ENCODE assay signal across 12 cellular contexts in the genomic region with DNA sequence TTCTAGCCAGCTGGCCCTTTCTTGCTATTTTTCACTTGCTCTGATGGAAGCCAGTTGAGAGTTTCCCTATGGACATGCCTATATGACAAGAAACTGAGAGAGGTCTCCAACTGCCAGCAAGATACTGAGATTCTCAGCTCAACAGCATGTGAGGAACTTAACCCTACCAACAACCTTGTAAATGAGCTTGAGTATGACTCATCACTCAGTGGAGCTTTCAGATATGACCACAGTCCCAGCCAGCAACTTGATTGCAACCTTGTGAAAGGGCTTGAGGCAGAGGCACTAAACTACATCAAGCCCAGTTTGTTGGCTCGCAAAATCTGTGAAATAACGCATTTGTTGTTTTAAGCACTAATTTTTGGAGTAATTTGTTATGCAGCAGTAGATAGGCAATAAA.
A peak's percentile ranks its signal among the peaks of the same experiment; 100 is the strongest.
DNase-seq lines count a peak whose midpoint lies in the region; ATAC-seq and TF ChIP-seq lines count a peak whose summit lies in the region.
"Had no signal": no experiment of that assay in that cellular context is flagged by ENCODE, and none has a peak within 500 bp of the region (broad histone marks: within the 10 kb centered on the region; RNA-seq: fewer than 3 reads in every experiment).

No MANE protein-coding gene starts in this region.

- H3K9me3 Mint-ChIP-seq in activated naive CD4-positive, alpha-beta T cell treated with anti-CD3 and anti-CD28 coated beads, Interleukin-2, amount 10 ng/mL, durations not matched to agents 7 days and 5 days: no peaks in the 10 kb centered on the region

- DNase-seq in AG09309 (ENCODE audit: low read depth) (peak; percentile 42), choroid plexus epithelial cell (ENCODE audit: low read depth) (peak; percentile 93), substantia nigra (lab: John Stamatoyannopoulos, UW) (no peak), SHP77 treated with DMSO at 0.1 percent for 48 hours (lab: John Stamatoyannopoulos, UW) (no peak)
- no peak for DNase-seq in activated CD4-positive, alpha-beta T cell treated with anti-CD3 and anti-CD28 coated beads for 4 hours
- DNase-seq in activated naive CD4-positive, alpha-beta T cell treated with anti-CD3 and anti-CD28 coated beads, Interleukin-2, amount 10 ng/mL, durations not matched to agents 7 days and 5 days: no peak
- DNase-seq: CD4-positive, CD25-positive, alpha-beta regulatory T cell; effector memory CD8-positive, alpha-beta T cell; uterus had no signal

- H3K4me3 ChIP-seq in AG09309 (ENCODE audit: control insufficient read depth, low read depth, low read length) (no peak overlapping the region), choroid plexus epithelial cell (ENCODE audit: low read depth, low read length) (no peak overlapping the region)
- H3K4me3 ChIP-seq: uterus had no signal

- no peak overlapping the region for H3K27ac Mint-ChIP-seq in activated naive CD4-positive, alpha-beta T cell treated with anti-CD3 and anti-CD28 coated beads, Interleukin-2, amount 10 ng/mL, durations not matched to agents 7 days and 5 days
- H3K27ac Mint-ChIP-seq: CD4-positive, CD25-positive, alpha-beta regulatory T cell; effector memory CD8-positive, alpha-beta T cell had no signal

- H3K36me3 Mint-ChIP-seq in activated naive CD4-positive, alpha-beta T cell treated with anti-CD3 and anti-CD28 coated beads, Interleukin-2, amount 10 ng/mL, durations not matched to agents 7 days and 5 days: no peaks in the 10 kb centered on the region
- H3K36me3 Mint-ChIP-seq: CD4-positive, CD25-positive, alpha-beta regulatory T cell had no signal

- H3K4me1 Mint-ChIP-seq in activated naive CD4-positive, alpha-beta T cell treated with anti-CD3 and anti-CD28 coated beads, Interleukin-2, amount 10 ng/mL, durations not matched to agents 7 days and 5 days: no peaks in the 10 kb centered on the region
- H3K4me1 Mint-ChIP-seq: CD4-positive, CD25-positive, alpha-beta regulatory T cell had no signal

- no peaks in the 10 kb centered on the region for H3K27me3 Mint-ChIP-seq in activated naive CD4-positive, alpha-beta T cell treated with anti-CD3 and anti-CD28 coated beads, Interleukin-2, amount 10 ng/mL, durations not matched to agents 7 days and 5 days
- H3K27me3 Mint-ChIP-seq: CD4-positive, CD25-positive, alpha-beta regulatory T cell had no signal

- CTCF ChIA-PET in activated naive CD4-positive, alpha-beta T cell treated with anti-CD3 and anti-CD28 coated beads, Interleukin-2, amount 10 ng/mL, durations not matched to agents 7 days and 5 days (lab: Charles Lee): no interaction called here

- H3K27ac ChIP-seq in substantia nigra (ENCODE audit: low read depth, low read length, poor library complexity, severe bottlenecking): no peak overlapping the region
- H3K27ac ChIP-seq: parathyroid adenoma, uterus had no signal

- no peak overlapping the region for H3K4me3 Mint-ChIP-seq in activated naive CD4-positive, alpha-beta T cell treated with anti-CD3 and anti-CD28 coated beads, Interleukin-2, amount 10 ng/mL, durations not matched to agents 7 days and 5 days
- H3K4me3 Mint-ChIP-seq: CD4-positive, CD25-positive, alpha-beta regulatory T cell; effector memory CD8-positive, alpha-beta T cell had no signal

- ATAC-seq in GM21390 (IDR thresholded peaks at IDR 0.05; ENCODE audit: unreplicated experiment) (peak; percentile 98), HG03521 (IDR thresholded peaks at IDR 0.05; ENCODE audit: unreplicated experiment) (peak; percentile 86)
- ATAC-seq: effector memory CD8-positive, alpha-beta T cell had no signal

- TF ChIP-seq CTCF in AG09309 (IDR thresholded peaks at IDR 0.05; ENCODE audit: control insufficient read depth, insufficient read depth, low read depth, low read length, missing control alignments) (no peak), choroid plexus epithelial cell (conservative IDR thresholded peaks at IDR 0.05; ENCODE audit: low read depth, low read length) (no peak)

Comparison
In these comparisons a context has a peak if more than half of its experiments do, and no peak if none do; other contexts are left out.
1. DNase-seq: peak in AG09309 (single experiment) and choroid plexus epithelial cell (single experiment); none in substantia nigra (0 of 49), activated CD4-positive, alpha-beta T cell treated with anti-CD3 and anti-CD28 coated beads for 4 hours (0 of 2), activated naive CD4-positive, alpha-beta T cell treated with anti-CD3 and anti-CD28 coated beads, Interleukin-2, amount 10 ng/mL, durations not matched to agents 7 days and 5 days (single experiment) and SHP77 treated with DMSO at 0.1 percent for 48 hours (single experiment).